Comparison of ENCODE assay signal across 26 cellular contexts in the genomic region with DNA sequence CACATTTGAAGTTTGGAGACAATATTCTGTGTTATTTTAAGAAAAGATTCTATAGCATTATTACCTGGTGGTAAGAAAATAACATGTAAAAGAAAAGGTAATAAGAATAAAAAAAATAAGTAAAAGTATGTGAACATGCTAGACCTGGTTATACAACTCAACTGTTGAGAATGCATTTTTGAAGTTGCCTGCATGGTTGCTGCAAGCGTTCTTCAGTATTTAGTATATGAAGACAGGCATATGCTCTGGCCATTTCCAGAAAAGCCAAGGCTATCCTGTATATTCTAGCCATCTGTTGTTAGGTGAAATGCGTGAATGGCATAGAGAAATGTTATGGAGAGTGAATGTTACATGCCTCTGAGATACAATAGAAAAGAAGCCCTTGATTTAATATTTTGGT.
"Had no signal": no experiment of that assay in that cellular context is flagged by ENCODE, and none has a peak within 500 bp of the region (broad histone marks: within the 10 kb centered on the region; RNA-seq: fewer than 3 reads in every experiment).

No MANE protein-coding gene starts in this region.

- H3K4me3 Mint-ChIP-seq: naive thymus-derived CD4-positive, alpha-beta T cell; nephron; neural progenitor cell had no signal

- H3K27ac ChIP-seq: coronary artery, neural progenitor cell, parathyroid adenoma, right lobe of liver, stomach, thyroid gland, upper lobe of left lung had no signal

- H3K36me3 ChIP-seq: neural progenitor cell, right lobe of liver, stomach, thyroid gland, upper lobe of left lung had no signal

- H3K9me3 ChIP-seq: right lobe of liver, stomach, thyroid gland, upper lobe of left lung had no signal

- DNase-seq: dermis blood vessel endothelial cell; effector memory CD4-positive, alpha-beta T cell; kidney; mesenchymal stem cell; midbrain; naive thymus-derived CD4-positive, alpha-beta T cell; right lobe of liver; stimulated activated CD4-positive, alpha-beta T cell treated with anti-CD3 and anti-CD28 coated beads, Interleukin-12 subunit alpha, Interleukin-12 subunit beta, amount 100 ng/mL, for 4 hours; stimulated activated CD4-positive, alpha-beta T cell treated with anti-CD3 and anti-CD28 coated beads, Interleukin-1b, Interleukin-23, amount 100 ng/mL, for 48 hours; stimulated activated CD4-positive, alpha-beta T cell treated with anti-CD3 and anti-CD28 coated beads, Interleukin-4, amount 100 ng/mL, for 1 hour; stimulated activated CD8-positive, alpha-beta memory T cell treated with anti-CD3 and anti-CD28 coated beads, Interleukin-4, amount 100 ng/mL, for 48 hours; stimulated activated naive CD4-positive, alpha-beta T cell treated with Interleukin-2 at 50 U/mL for 16 hours; stomach; thyroid gland; upper lobe of left lung had no signal

- H3K4me3 ChIP-seq: coronary artery, lung, neural progenitor cell, right lobe of liver, stomach, thyroid gland, upper lobe of left lung had no signal

- FAIRE-seq: endometrium, frontal cortex, kidney, small intestine, urothelium cell line had no signal

- H3K27ac Mint-ChIP-seq: naive thymus-derived CD4-positive, alpha-beta T cell; nephron; neural progenitor cell; progenitor cell of endocrine pancreas had no signal

- H3K27me3 Mint-ChIP-seq: progenitor cell of endocrine pancreas had no signal

- H3K79me2 ChIP-seq: parathyroid adenoma had no signal

- H2AFZ ChIP-seq: neural progenitor cell, parathyroid adenoma had no signal

- H3K9ac ChIP-seq: neural progenitor cell, parathyroid adenoma had no signal

- ATAC-seq: left lobe of liver; naive thymus-derived CD4-positive, alpha-beta T cell; right lobe of liver had no signal

- H3K27me3 ChIP-seq: neural progenitor cell, right lobe of liver, stomach, thyroid gland, upper lobe of left lung had no signal

- H3K4me2 ChIP-seq: neural progenitor cell had no signal

- H3K9me3 Mint-ChIP-seq: naive thymus-derived CD4-positive, alpha-beta T cell; nephron; neural progenitor cell had no signal

- H3K4me1 ChIP-seq: neural progenitor cell, parathyroid adenoma, thyroid gland had no signal
